ENCODE assay signal across 8 cellular contexts in the genomic region with DNA sequence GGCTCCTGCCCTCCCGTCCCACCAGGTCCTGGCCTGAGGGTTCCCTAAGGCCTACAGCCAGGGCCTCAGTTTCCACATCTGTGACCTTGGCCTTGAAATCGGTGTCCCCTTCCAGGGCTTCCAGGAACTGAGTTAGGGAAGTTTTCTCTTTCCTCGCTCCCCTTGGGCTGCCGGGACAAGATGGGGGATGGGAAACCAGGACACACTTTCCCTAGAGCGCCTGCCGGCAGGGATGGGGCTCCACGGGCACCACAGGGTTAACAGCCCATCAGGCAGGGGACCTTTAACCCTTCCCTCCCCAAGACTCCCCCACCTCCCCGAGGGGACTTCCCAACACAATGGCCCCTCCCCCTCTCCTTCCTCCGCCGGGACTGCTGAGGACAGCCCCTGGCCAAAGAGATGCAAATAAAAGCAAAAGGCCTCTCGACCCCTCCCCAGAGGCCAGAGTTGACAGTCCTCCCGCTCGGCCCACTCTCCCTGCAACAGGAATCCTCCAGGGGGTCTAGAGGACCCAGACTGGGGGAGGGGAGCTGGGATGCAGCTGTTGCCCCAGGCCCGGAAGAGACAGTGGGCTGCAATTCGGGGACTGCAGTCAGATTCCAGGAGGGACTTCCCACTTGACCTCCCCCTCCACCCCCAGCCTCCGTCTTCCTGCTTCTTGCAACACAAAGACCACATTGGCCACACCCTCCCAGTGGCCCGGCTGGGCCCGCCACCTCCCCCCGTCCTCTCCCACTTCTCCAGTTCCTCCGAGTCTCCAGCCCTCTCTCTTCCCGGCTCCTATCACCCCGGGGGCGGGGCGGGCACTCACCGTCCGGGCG. TPM values are rescaled to one million over a fixed set of nuclear protein-coding genes. Genes with fewer than 3 reads are reported as not detected.
DNase-seq lines count a peak whose midpoint lies in the region; FAIRE-seq and TF ChIP-seq lines count a peak whose summit lies in the region.

No MANE protein-coding gene starts in this region.

- in situ Hi-C loops in transverse colon (cut with MboI; ENCODE audit: low pct_ligation_motif_present in 1 of 4, low pct_unique_long_range_greater_than_20kb in 1 of 4, low sequenced_read_pairs in 3 of 4): no loop called here

- peak overlapping the region; percentile 97 to 100 (median 99) for H3K27ac ChIP-seq in transverse colon

- peaks cover 12 to 64% (median 45%) of the 10 kb centered on the region in 4 donors for H3K4me1 ChIP-seq in transverse colon

- no peaks in the 10 kb centered on the region for H3K36me3 ChIP-seq in transverse colon

- peak; percentile 62 for TF ChIP-seq POLR2A in transverse colon (IDR thresholded peaks at IDR 0.05)

- peak overlapping the region; percentile 36 to 96 (median 49) for H3K4me3 ChIP-seq in transverse colon

- WGBS in transverse colon (ENCODE audit: low coverage in 1 of 2), 2 donors: 7% methylated on average over 27 of the region's 27 CpGs; no CpG with 5 or more reads in 1 of the 2 donors

- H3K9me3 ChIP-seq in transverse colon: no peaks in the 10 kb centered on the region

- H3K27me3 ChIP-seq in transverse colon: no peaks in the 10 kb centered on the region

- peak; percentile 5 for FAIRE-seq in GM18507 (lab: Jason Lieb, UNC)

- TF ChIP-seq CTCF in transverse colon (IDR thresholded peaks at IDR 0.05): no peak

- DNase-seq in AG20443 (ENCODE audit: low spot score): peak; percentile 84
- no peak for DNase-seq in GM18507 (ENCODE audit: extremely low spot score, insufficient read length, low read depth)
- DNase-seq in NCI-H2227 (lab: John Stamatoyannopoulos, UW; ENCODE audit: unreplicated experiment): peak; percentile 76
- DNase-seq in activated CD8-positive, alpha-beta memory T cell treated with anti-CD3 and anti-CD28 coated beads for 24 hours: peak; percentile 76
- peak; percentile 95 for DNase-seq in fibroblast of gingiva (ENCODE audit: low read depth)
- DNase-seq in myocyte (ENCODE audit: low read depth): peak; percentile 94
- peak; percentile 89 for DNase-seq in transverse colon
- DNase-seq in NCI-H2107 (lab: John Stamatoyannopoulos, UW): no peak

- intact Hi-C loops in transverse colon (cut with DNase I; ENCODE audit: low total_unique reads): no loop called here

- no peak for TF ChIP-seq EP300 in transverse colon (IDR thresholded peaks at IDR 0.05; ENCODE audit: low read depth)

RNA-seq across cellular contexts. Expression of a gene that starts 3.4 kb away (rescaled TPM):
- 13.2 and 18.0 TPM in 2 replicates for total RNA-seq in myocyte
- polyA plus RNA-seq in myocyte (2012): 21.5 TPM
- 10 to 100 TPM; 10.9 to 31.0 (median 14.4) TPM for total RNA-seq in transverse colon

RNA-seq across cellular contexts. Expression of a gene that starts 28.8 kb away (rescaled TPM):
- total RNA-seq in myocyte (5.9 and 6.9 TPM in 2 replicates), transverse colon (10 to 100 TPM; 20.9 to 27.5 (median 22.4) TPM)
- polyA plus RNA-seq in myocyte (2012): 24.9 TPM

RNA-seq across cellular contexts. Expression of a gene that starts 47.1 kb away (rescaled TPM):
- total RNA-seq in myocyte (1.8 and 1.9 TPM in 2 replicates), transverse colon (10 to 100 TPM in 2 of 4 donors, 1 to 10 TPM in 2; 7.2 to 17.2 (median 9.6) TPM)
- 9.3 TPM for polyA plus RNA-seq in myocyte (2012)

Comparison
In these comparisons a context has a peak if more than half of its experiments do, and no peak if none do; other contexts are left out.
1. DNase-seq: peak in AG20443 (single experiment), NCI-H2227 (single experiment), activated CD8-positive, alpha-beta memory T cell treated with anti-CD3 and anti-CD28 coated beads for 24 hours (single experiment), fibroblast of gingiva (single experiment), myocyte (single experiment) and transverse colon (single experiment); none in GM18507 (single experiment) and NCI-H2107 (single experiment).